9 cellular contexts compared by ENCODE assay signal in the genomic region with DNA sequence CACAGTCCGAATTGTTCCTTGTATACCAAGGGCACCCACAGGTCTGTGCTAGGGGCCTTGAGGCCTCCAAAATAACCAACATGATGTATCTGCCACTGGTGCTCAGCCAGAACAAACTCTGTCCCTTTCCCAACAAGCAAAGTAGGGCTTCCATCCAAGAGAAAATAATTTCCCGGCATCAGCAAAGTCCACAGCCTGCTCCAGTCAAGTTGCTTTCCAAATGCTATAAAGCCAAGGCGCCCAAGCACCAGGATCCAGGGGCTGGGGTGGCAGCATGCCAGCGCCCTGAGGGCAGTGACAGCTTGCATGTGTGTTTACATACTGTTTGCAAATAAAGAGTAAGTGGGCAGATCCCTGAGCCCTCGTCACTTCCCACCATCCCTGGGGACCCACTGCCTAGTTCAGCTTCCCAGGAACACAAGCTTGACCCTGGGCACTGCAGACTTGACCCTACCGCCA.
A peak's percentile ranks its signal among the peaks of the same experiment; 100 is the strongest.
DNase-seq lines count a peak whose midpoint lies in the region; ATAC-seq, FAIRE-seq and TF ChIP-seq lines count a peak whose summit lies in the region.
"Had no signal": no experiment of that assay in that cellular context is flagged by ENCODE, and none has a peak within 500 bp of the region (broad histone marks: within the 10 kb centered on the region; RNA-seq: fewer than 3 reads in every experiment).

No MANE protein-coding gene starts in this region.

- WGBS in A549 (ENCODE audit: missing lambda C conversion rate), result 42% methylated on average over 4 of the region's 6 CpGs

- TF ChIP-seq RAD21 in A549 (conservative IDR thresholded peaks at IDR 0.05 in 1 of 2, IDR thresholded peaks at IDR 0.05 in 1 of 2), result no peak; a peak in 2 of 5 replicates

- no peak overlapping the region for H3K4me3 ChIP-seq in A549
- H3K4me3 ChIP-seq in SJSA1, result no peak overlapping the region

- no peaks in the 10 kb centered on the region for H3K27me3 ChIP-seq in SJSA1 (replicated peaks)

- H3K27ac ChIP-seq in A549 (peak overlapping the region; percentile 37 to 42; a peak in 4 of 6 replicates), SJSA1 (peak overlapping the region; percentile 63)

- no peak for TF ChIP-seq CTCF in A549 (IDR thresholded peaks at IDR 0.05)

- TF ChIP-seq EP300 in A549 (IDR thresholded peaks at IDR 0.05), result no peak; a peak in 1 of 5 replicates

- POLR2A ChIA-PET in A549 (lab: Yijun Ruan, JAX), result no interaction called here

- FAIRE-seq in A549 (lab: Jason Lieb, UNC), result no peak
- no peak for FAIRE-seq in GM19239 (lab: Jason Lieb, UNC)

- DNase-seq in A549 (ENCODE audit: low read depth in 1 of 2, low spot score in 1 of 2), result peak; percentile 14 to 82
- DNase-seq in NCI-H1105 treated with DMSO at 0.1 percent for 48 hours (lab: John Stamatoyannopoulos, UW), result peak; percentile 94
- DNase-seq in SJSA1 (ENCODE audit: low read depth in 1 of 2, low spot score in 2 of 2), result peak; percentile 83 to 87
- DNase-seq in left kidney (ENCODE audit: low read depth, low spot score), result peak; percentile 33
- no peak for DNase-seq in activated CD4-positive, CD25-positive, alpha-beta regulatory T cell treated with anti-CD3 and anti-CD28 coated beads, Interleukin-2, amount 50 U/mL, for 72 hours
- DNase-seq in GM19239 (ENCODE audit: insufficient read length, low spot score), result no peak
- no peak for DNase-seq in effector CD8-positive, alpha-beta T cell (lab: John Stamatoyannopoulos, UW)

- ATAC-seq in A549 (peak; percentile 63 to 75), GM21723 (IDR thresholded peaks at IDR 0.05; ENCODE audit: unreplicated experiment) (no peak)
- ATAC-seq: activated naive CD4-positive, alpha-beta T cell treated with anti-CD3 and anti-CD28 coated beads, Interleukin-2, amount 50 U/mL, for 72 hours had no signal

- CTCF ChIA-PET in A549 (lab: Yijun Ruan, JAX), result no interaction called here

- H3K4me1 ChIP-seq in A549 (peaks cover 16% of the 10 kb centered on the region), SJSA1 (replicated peaks) (peaks cover 24% of the 10 kb centered on the region)

- no peaks in the 10 kb centered on the region for H3K36me3 ChIP-seq in SJSA1

- H3K4me2 ChIP-seq in A549, result peak overlapping the region; percentile 34

- peaks cover 10% of the 10 kb centered on the region; the same call in 1 of the 3 replicates for H3K9me3 ChIP-seq in A549
- H3K9me3 ChIP-seq in SJSA1 (replicated peaks), result no peaks in the 10 kb centered on the region

- TF ChIP-seq POLR2A in A549 (IDR thresholded peaks at IDR 0.05; ENCODE audit: low read length), result no peak

TF ChIP-seq in A549, 52 proteins besides CTCF, POLR2A, EP300 and RAD21:
- TF ChIP-seq CHD4 (IDR thresholded peaks at IDR 0.05; ENCODE audit: borderline replicate concordance) (no peak), KDM5A (IDR thresholded peaks at IDR 0.05) (no peak), SREBF2 (IDR thresholded peaks at IDR 0.05) (no peak), TFCP2L1 (CRISPR knock-in tag; IDR thresholded peaks at IDR 0.05) (no peak), SMC3 (IDR thresholded peaks at IDR 0.05) (0 out of 3 replicates have a peak, but pooled peaks have one; percentile 6), GATA3 (IDR thresholded peaks at IDR 0.05; ENCODE audit: borderline replicate concordance) (peak; percentile 38; the same call in 1 of the 2 replicates), HOXB13 (CRISPR knock-in tag; IDR thresholded peaks at IDR 0.05; ENCODE audit: low read depth) (no peak), CHD2 (IDR thresholded peaks at IDR 0.05; ENCODE audit: low read length, partially characterized antibody) (no peak), RCOR1 (IDR thresholded peaks at IDR 0.05; ENCODE audit: low read depth, low read length) (no peak)
- TF ChIP-seq, protein P1, sequence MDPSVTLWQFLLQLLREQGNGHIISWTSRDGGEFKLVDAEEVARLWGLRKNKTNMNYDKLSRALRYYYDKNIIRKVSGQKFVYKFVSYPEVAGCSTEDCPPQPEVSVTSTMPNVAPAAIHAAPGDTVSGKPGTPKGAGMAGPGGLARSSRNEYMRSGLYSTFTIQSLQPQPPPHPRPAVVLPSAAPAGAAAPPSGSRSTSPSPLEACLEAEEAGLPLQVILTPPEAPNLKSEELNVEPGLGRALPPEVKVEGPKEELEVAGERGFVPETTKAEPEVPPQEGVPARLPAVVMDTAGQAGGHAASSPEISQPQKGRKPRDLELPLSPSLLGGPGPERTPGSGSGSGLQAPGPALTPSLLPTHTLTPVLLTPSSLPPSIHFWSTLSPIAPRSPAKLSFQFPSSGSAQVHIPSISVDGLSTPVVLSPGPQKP (IDR thresholded peaks at IDR 0.05; ENCODE audit: low read depth, low read length), result no peak
- TF ChIP-seq, protein P2, sequence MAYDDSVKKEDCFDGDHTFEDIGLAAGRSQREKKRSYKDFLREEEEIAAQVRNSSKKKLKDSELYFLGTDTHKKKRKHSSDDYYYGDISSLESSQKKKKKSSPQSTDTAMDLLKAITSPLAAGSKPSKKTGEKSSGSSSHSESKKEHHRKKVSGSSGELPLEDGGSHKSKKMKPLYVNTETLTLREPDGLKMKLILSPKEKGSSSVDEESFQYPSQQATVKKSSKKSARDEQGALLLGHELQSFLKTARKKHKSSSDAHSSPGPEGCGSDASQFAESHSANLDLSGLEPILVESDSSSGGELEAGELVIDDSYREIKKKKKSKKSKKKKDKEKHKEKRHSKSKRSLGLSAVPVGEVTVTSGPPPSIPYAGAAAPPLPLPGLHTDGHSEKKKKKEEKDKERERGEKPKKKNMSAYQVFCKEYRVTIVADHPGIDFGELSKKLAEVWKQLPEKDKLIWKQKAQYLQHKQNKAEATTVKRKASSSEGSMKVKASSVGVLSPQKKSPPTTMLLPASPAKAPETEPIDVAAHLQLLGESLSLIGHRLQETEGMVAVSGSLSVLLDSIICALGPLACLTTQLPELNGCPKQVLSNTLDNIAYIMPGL (CRISPR knock-in tag; IDR thresholded peaks at IDR 0.05; ENCODE audit: borderline replicate concordance), result no peak
- TF ChIP-seq, protein P3, sequence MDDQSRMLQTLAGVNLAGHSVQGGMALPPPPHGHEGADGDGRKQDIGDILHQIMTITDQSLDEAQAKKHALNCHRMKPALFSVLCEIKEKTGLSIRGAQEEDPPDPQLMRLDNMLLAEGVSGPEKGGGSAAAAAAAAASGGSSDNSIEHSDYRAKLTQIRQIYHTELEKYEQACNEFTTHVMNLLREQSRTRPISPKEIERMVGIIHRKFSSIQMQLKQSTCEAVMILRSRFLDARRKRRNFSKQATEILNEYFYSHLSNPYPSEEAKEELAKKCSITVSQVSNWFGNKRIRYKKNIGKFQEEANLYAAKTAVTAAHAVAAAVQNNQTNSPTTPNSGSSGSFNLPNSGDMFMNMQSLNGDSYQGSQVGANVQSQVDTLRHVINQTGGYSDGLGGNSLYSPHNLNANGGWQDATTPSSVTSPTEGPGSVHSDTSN (IDR thresholded peaks at IDR 0.05), result no peak

Comparison
In these comparisons a context has a peak if more than half of its experiments do, and no peak if none do; other contexts are left out.
1. DNase-seq: peak in A549 (2 of 2), NCI-H1105 treated with DMSO at 0.1 percent for 48 hours (single experiment), SJSA1 (2 of 2) and left kidney (single experiment); none in activated CD4-positive, CD25-positive, alpha-beta regulatory T cell treated with anti-CD3 and anti-CD28 coated beads, Interleukin-2, amount 50 U/mL, for 72 hours (single experiment), GM19239 (single experiment) and effector CD8-positive, alpha-beta T cell (single experiment).